ENCODE assay signal across 8 cellular contexts in the genomic region with DNA sequence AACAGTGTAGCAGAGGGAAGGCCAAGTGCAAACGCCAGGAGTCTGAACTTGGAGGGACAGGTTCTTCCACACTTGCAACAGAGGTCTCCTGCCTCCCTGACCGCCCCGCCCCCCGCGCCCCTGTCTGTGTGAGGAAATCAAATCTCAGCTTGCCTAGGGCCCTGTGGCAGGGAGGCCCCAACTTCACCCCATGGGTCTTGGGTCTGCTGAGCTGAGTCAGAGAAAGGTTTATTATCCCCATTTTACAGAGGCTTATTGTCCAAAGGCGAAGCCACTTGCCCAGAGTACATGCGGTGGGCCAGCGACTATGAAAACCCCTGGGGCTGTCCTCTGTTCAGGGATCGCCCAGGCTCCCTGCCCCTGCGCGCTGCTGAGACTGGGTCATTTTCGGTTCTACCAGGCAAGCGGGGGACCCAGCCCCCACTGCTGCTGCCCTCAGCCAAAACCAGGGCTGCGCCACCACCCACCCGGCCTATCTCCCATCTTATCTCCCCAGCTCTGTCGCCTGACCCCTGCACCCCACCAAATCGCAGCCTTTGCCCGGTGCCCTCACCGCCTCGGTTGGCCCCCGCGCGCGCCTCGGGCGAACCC. TPM values are rescaled to one million over a fixed set of nuclear protein-coding genes. Genes with fewer than 3 reads are reported as not detected.
A peak's percentile ranks its signal among the peaks of the same experiment; 100 is the strongest.
DNase-seq lines count a peak whose midpoint lies in the region; ATAC-seq and FAIRE-seq lines count a peak whose summit lies in the region.

No MANE protein-coding gene starts in this region.

- no peaks in the 10 kb centered on the region for H3K79me2 ChIP-seq in ACC112 (ENCODE audit: control insufficient read depth, insufficient read depth, low read length, unreplicated experiment)

- H3K36me3 ChIP-seq in ACC112 (ENCODE audit: insufficient read depth, low read length): no peaks in the 10 kb centered on the region

- peak overlapping the region; percentile 74 to 93 (median 84) for H3K4me3 Mint-ChIP-seq in IgD-negative memory B cell
- peak overlapping the region; percentile 61 for H3K4me3 Mint-ChIP-seq in dendritic cell treated with granulocyte-macrophage colony-stimulating factor and Interleukin-4, amounts not matched to agents 40 ng/mL and 50 ng/mL, for 4 days
- peak overlapping the region; percentile 76 to 95 (median 85) for H3K4me3 Mint-ChIP-seq in naive B cell

- H3K27ac Mint-ChIP-seq in IgD-negative memory B cell: peak overlapping the region in 1 of 3 donors; percentile 76
- no peak overlapping the region for H3K27ac Mint-ChIP-seq in dendritic cell treated with granulocyte-macrophage colony-stimulating factor and Interleukin-4, amounts not matched to agents 40 ng/mL and 50 ng/mL, for 4 days
- H3K27ac Mint-ChIP-seq in naive B cell: peak overlapping the region in 5 of 6 donors; percentile 74 to 98 (median 82)

- DNase-seq in naive B cell (peak; percentile 4), T1000 (lab: John Stamatoyannopoulos, UW) (no peak), urothelium cell line (ENCODE audit: low spot score) (no peak)

- ATAC-seq in naive B cell (ENCODE audit: low read depth in 2 of 2) (no peak), GM18517 (IDR thresholded peaks at IDR 0.05; ENCODE audit: unreplicated experiment) (no peak), GM18861 (IDR thresholded peaks at IDR 0.05; ENCODE audit: unreplicated experiment) (no peak)

- intact Hi-C loops in dendritic cell treated with granulocyte-macrophage colony-stimulating factor and Interleukin-4, amounts not matched to agents 40 ng/mL and 50 ng/mL, for 4 days (cut with micrococcal nuclease): no loop called here

- H3K27me3 Mint-ChIP-seq in IgD-negative memory B cell: no peaks in the 10 kb centered on the region
- peaks cover 79% of the 10 kb centered on the region for H3K27me3 Mint-ChIP-seq in dendritic cell treated with granulocyte-macrophage colony-stimulating factor and Interleukin-4, amounts not matched to agents 40 ng/mL and 50 ng/mL, for 4 days
- H3K27me3 Mint-ChIP-seq in naive B cell: no peaks in the 10 kb centered on the region

- no peak for FAIRE-seq in urothelium cell line (lab: Jason Lieb, UNC)

- H3K9me3 Mint-ChIP-seq in IgD-negative memory B cell (no peaks in the 10 kb centered on the region), naive B cell (no peaks in the 10 kb centered on the region)
- H3K9me3 Mint-ChIP-seq in dendritic cell treated with granulocyte-macrophage colony-stimulating factor and Interleukin-4, amounts not matched to agents 40 ng/mL and 50 ng/mL, for 4 days: no peaks in the 10 kb centered on the region

- H3K27me3 ChIP-seq in ACC112 (ENCODE audit: insufficient read depth, low read length): no peaks in the 10 kb centered on the region; the same call in 1 of the 2 replicates

- H3K27ac ChIP-seq in ACC112 (ENCODE audit: low read depth, low read length): no peak overlapping the region

- H3K4me3 ChIP-seq in ACC112 (ENCODE audit: low read depth, low read length): peak overlapping the region; percentile 82

- peaks cover 4% of the 10 kb centered on the region for H3K36me3 Mint-ChIP-seq in IgD-negative memory B cell
- H3K36me3 Mint-ChIP-seq in dendritic cell treated with granulocyte-macrophage colony-stimulating factor and Interleukin-4, amounts not matched to agents 40 ng/mL and 50 ng/mL, for 4 days (ENCODE audit: low read depth): no peaks in the 10 kb centered on the region
- H3K36me3 Mint-ChIP-seq in naive B cell: peaks cover 0 to 8% of the 10 kb centered on the region in 2 donors

- H2AFZ ChIP-seq in ACC112 (ENCODE audit: low read length, unreplicated experiment): no peak overlapping the region

- H3K4me1 ChIP-seq in ACC112 (ENCODE audit: control insufficient read depth, insufficient read depth, low read length, unreplicated experiment): peaks cover 3% of the 10 kb centered on the region

- peaks cover 19 to 20% (median 20%) of the 10 kb centered on the region in 3 donors for H3K4me1 Mint-ChIP-seq in IgD-negative memory B cell
- H3K4me1 Mint-ChIP-seq in dendritic cell treated with granulocyte-macrophage colony-stimulating factor and Interleukin-4, amounts not matched to agents 40 ng/mL and 50 ng/mL, for 4 days (ENCODE audit: low read depth): peaks cover 13% of the 10 kb centered on the region
- peaks cover 26 to 54% (median 50%) of the 10 kb centered on the region in 3 donors for H3K4me1 Mint-ChIP-seq in naive B cell

RNA-seq across cellular contexts. Expression of gene CERS4, which starts 1.0 kb away (rescaled TPM):
- polyA plus RNA-seq in IgD-negative memory B cell (38.0 TPM), naive B cell (ENCODE audit: low read depth in 6 of 6) (10 to 100 TPM; 36.3 to 53.3 (median 43.7) TPM)

RNA-seq across cellular contexts. Expression of gene FBN3, which starts 58.8 kb away (rescaled TPM):
- polyA plus RNA-seq in IgD-negative memory B cell (not detected), naive B cell (ENCODE audit: low read depth in 6 of 6) (not detected)
